10 cellular contexts compared by ENCODE assay signal in genomic region chr1:182495002-182495401, GRCh38. TPM values are rescaled to one million over a fixed set of nuclear protein-coding genes. Genes with fewer than 3 reads are reported as not detected.
"Had no signal": no experiment of that assay in that cellular context is flagged by ENCODE, and none has a peak within 500 bp of the region (broad histone marks: within the 10 kb centered on the region; RNA-seq: fewer than 3 reads in every experiment).

No MANE protein-coding gene starts in this region.

- H3K27ac ChIP-seq: GM23248, HL-60 had no signal

- H3K9me3 ChIP-seq: HAP-1 had no signal

- H3K4me1 ChIP-seq: HAP-1 had no signal

- DNase-seq: GM23248, GOT3, H7, HFFc6 had no signal

- H3K36me3 ChIP-seq: HAP-1 had no signal

- ATAC-seq: HCT116, HepG2 had no signal

- H3K4me3 ChIP-seq: GM23248, HAP-1 had no signal

RNA-seq across cellular contexts. Expression of gene RGSL1, which starts 45.1 kb away (rescaled TPM):
- total RNA-seq: GM23248, H4, H7, HepG2, HFFc6 had no signal
- polyA plus RNA-seq: GM23248, HepG2, IgD-negative memory B cell had no signal
